Comparison of ENCODE assay signal across 21 cellular contexts in the genomic region with DNA sequence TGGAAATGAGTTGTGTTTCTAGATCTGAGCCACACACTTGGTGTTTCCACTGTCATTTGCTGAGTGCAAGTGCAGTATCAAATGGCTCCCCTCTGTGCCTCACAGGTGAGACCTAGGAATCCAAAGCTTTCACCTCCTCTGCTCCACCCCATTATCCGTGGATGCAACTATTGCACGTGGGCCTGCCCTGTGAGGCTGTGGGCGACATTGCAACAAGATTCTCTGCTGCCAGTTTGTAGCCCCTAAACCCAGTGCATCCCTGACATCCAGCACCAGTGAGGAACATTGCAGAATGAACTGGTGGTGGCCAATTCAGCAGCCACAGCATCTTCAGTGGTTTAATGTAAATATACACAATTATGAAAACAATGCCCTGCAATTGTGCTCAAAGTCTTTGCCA.
"Had no signal": no experiment of that assay in that cellular context is flagged by ENCODE, and none has a peak within 500 bp of the region (broad histone marks: within the 10 kb centered on the region; RNA-seq: fewer than 3 reads in every experiment).

No MANE protein-coding gene starts in this region.

- H3K27ac ChIP-seq: colonic mucosa, epithelial cell of prostate, foreskin keratinocyte, gastroesophageal sphincter, heart left ventricle, hepatocyte, left lung, lower lobe of right lung had no signal

- H3K9me3 Mint-ChIP-seq: dendritic cell treated with granulocyte-macrophage colony-stimulating factor and Interleukin-4, amounts not matched to agents 40 ng/mL and 50 ng/mL, for 4 days; mesothelial cell of epicardium had no signal

- H3K4me3 Mint-ChIP-seq: dendritic cell treated with granulocyte-macrophage colony-stimulating factor and Interleukin-4, amounts not matched to agents 40 ng/mL and 50 ng/mL, for 4 days; effector memory CD8-positive, alpha-beta T cell; endodermal cell; mesothelial cell of epicardium; naive B cell had no signal

- H3K79me2 ChIP-seq: hepatocyte had no signal

- H3K4me1 Mint-ChIP-seq: naive B cell had no signal

- H3K4me2 ChIP-seq: hepatocyte had no signal

- DNase-seq: colonic mucosa; cortex of kidney; effector CD8-positive, alpha-beta T cell; effector memory CD8-positive, alpha-beta T cell; endodermal cell; erythroblast; heart left ventricle; left cardiac atrium; left lung; left ventricle myocardium superior; lower lobe of right lung; mesenchymal stem cell; mucosa of descending colon; naive B cell had no signal

- H3K4me3 ChIP-seq: colonic mucosa, gastroesophageal sphincter, heart left ventricle, hepatocyte, left lung, lower lobe of right lung, mucosa of descending colon had no signal

- H3K9me3 ChIP-seq: colonic mucosa, left lung, lower lobe of right lung, mucosa of descending colon had no signal

- H2AFZ ChIP-seq: hepatocyte had no signal

- H3K27me3 ChIP-seq: colonic mucosa, foreskin keratinocyte, gastroesophageal sphincter, heart left ventricle, hepatocyte, left lung had no signal

- H3K36me3 ChIP-seq: colonic mucosa, gastroesophageal sphincter, heart left ventricle, left lung, lower lobe of right lung had no signal

- H3K27me3 Mint-ChIP-seq: effector memory CD8-positive, alpha-beta T cell; naive B cell had no signal

- H3K36me3 Mint-ChIP-seq: mesothelial cell of epicardium had no signal

- ATAC-seq: effector memory CD8-positive, alpha-beta T cell; esophagus mucosa; foreskin keratinocyte; gastroesophageal sphincter; heart left ventricle; left lung; left ventricle myocardium superior; lower lobe of right lung; mucosa of descending colon had no signal

- H3K27ac Mint-ChIP-seq: dendritic cell treated with granulocyte-macrophage colony-stimulating factor and Interleukin-4, amounts not matched to agents 40 ng/mL and 50 ng/mL, for 4 days; effector memory CD8-positive, alpha-beta T cell; endodermal cell; mesothelial cell of epicardium; naive B cell had no signal

- H3K4me1 ChIP-seq: colonic mucosa, gastroesophageal sphincter, left lung, lower lobe of right lung had no signal
